23 cellular contexts compared by ENCODE assay signal in genomic region chr9:114246558-114246957, GRCh38.
A peak's percentile ranks its signal among the peaks of the same experiment; 100 is the strongest.
DNase-seq lines count a peak whose midpoint lies in the region; ATAC-seq, FAIRE-seq and TF ChIP-seq lines count a peak whose summit lies in the region.
"Had no signal": no experiment of that assay in that cellular context is flagged by ENCODE, and none has a peak within 500 bp of the region (broad histone marks: within the 10 kb centered on the region; RNA-seq: fewer than 3 reads in every experiment).

No MANE protein-coding gene starts in this region.

- H3K9me3 ChIP-seq in astrocyte (ENCODE audit: insufficient read depth, low read depth, low read length) = no peaks in the 10 kb centered on the region
- no peaks in the 10 kb centered on the region for H3K9me3 ChIP-seq in Peyer's patch
- H3K9me3 ChIP-seq: BE2C, SK-N-SH had no signal

- peaks cover 4% of the 10 kb centered on the region for H3K27me3 Mint-ChIP-seq in astrocyte (ENCODE audit: low read depth, unreplicated experiment)
- H3K27me3 Mint-ChIP-seq: CD4-positive, alpha-beta T cell had no signal

- H2AFZ ChIP-seq in astrocyte (ENCODE audit: low read depth, low read length) = no peak overlapping the region

- no peak for ATAC-seq in GM21447 (IDR thresholded peaks at IDR 0.05; ENCODE audit: unreplicated experiment)
- ATAC-seq: T-cell had no signal

- no peaks in the 10 kb centered on the region for H3K36me3 ChIP-seq in astrocyte (ENCODE audit: insufficient read depth, low read length)
- no peaks in the 10 kb centered on the region for H3K36me3 ChIP-seq in Peyer's patch
- H3K36me3 ChIP-seq: BE2C had no signal

- H3K36me3 Mint-ChIP-seq in astrocyte (ENCODE audit: low read depth, unreplicated experiment) = peaks cover 9% of the 10 kb centered on the region
- H3K36me3 Mint-ChIP-seq: T-cell had no signal

- no peak overlapping the region for H3K4me3 Mint-ChIP-seq in astrocyte (ENCODE audit: unreplicated experiment)
- H3K4me3 Mint-ChIP-seq: CD4-positive, alpha-beta T cell; T-cell had no signal

- H3K4me3 ChIP-seq in astrocyte (ENCODE audit: insufficient read depth, low read depth, low read length) = no peak overlapping the region
- no peak overlapping the region for H3K4me3 ChIP-seq in Peyer's patch

- no peak overlapping the region for H3K4me2 ChIP-seq in astrocyte (ENCODE audit: low read length)
- H3K4me2 ChIP-seq: SK-N-SH had no signal

- H4K20me1 ChIP-seq in astrocyte (ENCODE audit: insufficient read depth, low read length) = no peaks in the 10 kb centered on the region

- no peak for TF ChIP-seq POLR2A in Peyer's patch (IDR thresholded peaks at IDR 0.05)

- no peaks in the 10 kb centered on the region for H3K79me2 ChIP-seq in astrocyte (ENCODE audit: insufficient read depth, low read length)

- TF ChIP-seq CTCF in AG09319 (IDR thresholded peaks at IDR 0.05; ENCODE audit: low read depth, low read length) (no peak), astrocyte (IDR thresholded peaks at IDR 0.05; ENCODE audit: insufficient read depth, low read depth, low read length) (no peak), Peyer's patch (IDR thresholded peaks at IDR 0.05) (no peak)

- no peak overlapping the region for H3K9ac ChIP-seq in astrocyte (ENCODE audit: low read length)
- H3K9ac ChIP-seq: SK-N-SH had no signal

- no peaks in the 10 kb centered on the region for H3K9me3 Mint-ChIP-seq in astrocyte (ENCODE audit: unreplicated experiment)
- H3K9me3 Mint-ChIP-seq: CD4-positive, alpha-beta T cell; T-cell had no signal

- H3K27ac Mint-ChIP-seq in astrocyte (ENCODE audit: unreplicated experiment) = no peak overlapping the region
- H3K27ac Mint-ChIP-seq: CD4-positive, alpha-beta T cell; T-cell had no signal

- H3K4me1 Mint-ChIP-seq in astrocyte (ENCODE audit: low read depth, unreplicated experiment) = no peaks in the 10 kb centered on the region
- H3K4me1 Mint-ChIP-seq: T-cell had no signal

- H3K27me3 ChIP-seq in astrocyte (ENCODE audit: insufficient read depth, low read length) = no peaks in the 10 kb centered on the region
- no peaks in the 10 kb centered on the region for H3K27me3 ChIP-seq in Peyer's patch
- H3K27me3 ChIP-seq: BE2C had no signal

- H3K27ac ChIP-seq in astrocyte (ENCODE audit: low read depth, low read length) (no peak overlapping the region), Peyer's patch (no peak overlapping the region)
- H3K27ac ChIP-seq: HL-60 had no signal

- H3K4me1 ChIP-seq in astrocyte (ENCODE audit: insufficient read depth, low read length) (peaks cover 9% of the 10 kb centered on the region), Peyer's patch (no peaks in the 10 kb centered on the region)
- H3K4me1 ChIP-seq: BE2C had no signal

- no peak for FAIRE-seq in astrocyte (lab: Jason Lieb, UNC)
- FAIRE-seq: GM12892, HTR-8/SVneo had no signal

- DNase-seq in AG09319 (ENCODE audit: extremely low read depth, low read depth) (peak; percentile 66), GM04503 (ENCODE audit: low read depth) (peak; percentile 55), astrocyte (ENCODE audit: low read depth) (peak; percentile 50), myocyte (ENCODE audit: low read depth) (peak; percentile 97), OCI-M2 (lab: John Stamatoyannopoulos, UW; ENCODE audit: unreplicated experiment) (no peak), Peyer's patch (no peak)
- DNase-seq: BE2C; CD4-positive, alpha-beta T cell; DMS153; H7; Kasumi-1; MM.1S; NCI-H1092 treated with DMSO at 0.1 percent for 48 hours; NCI-H146; NCI-H2081; NK-92 treated with Interleukin-12 subunit alpha and Interleukin-12 subunit beta, amount 100 ng/mL, for 24 hours; SHP77; SK-N-SH; T-cell had no signal

Comparison
In these comparisons a context has a peak if more than half of its experiments do, and no peak if none do; other contexts are left out.
1. DNase-seq: peak in AG09319 (single experiment), GM04503 (single experiment), astrocyte (single experiment) and myocyte (single experiment); none in OCI-M2 (single experiment) and Peyer's patch (0 of 3).